In genomic region chr10:14508725-14509124, GRCh38 we compare ENCODE assay signal across 1 cellular context.
TF ChIP-seq lines count a peak whose summit lies in the region.

No MANE protein-coding gene starts in this region.

TF ChIP-seq in SK-N-SH, 30 proteins besides CTCF, POLR2A, EP300 and RAD21 (continued from another document):
- TF ChIP-seq, protein P1, sequence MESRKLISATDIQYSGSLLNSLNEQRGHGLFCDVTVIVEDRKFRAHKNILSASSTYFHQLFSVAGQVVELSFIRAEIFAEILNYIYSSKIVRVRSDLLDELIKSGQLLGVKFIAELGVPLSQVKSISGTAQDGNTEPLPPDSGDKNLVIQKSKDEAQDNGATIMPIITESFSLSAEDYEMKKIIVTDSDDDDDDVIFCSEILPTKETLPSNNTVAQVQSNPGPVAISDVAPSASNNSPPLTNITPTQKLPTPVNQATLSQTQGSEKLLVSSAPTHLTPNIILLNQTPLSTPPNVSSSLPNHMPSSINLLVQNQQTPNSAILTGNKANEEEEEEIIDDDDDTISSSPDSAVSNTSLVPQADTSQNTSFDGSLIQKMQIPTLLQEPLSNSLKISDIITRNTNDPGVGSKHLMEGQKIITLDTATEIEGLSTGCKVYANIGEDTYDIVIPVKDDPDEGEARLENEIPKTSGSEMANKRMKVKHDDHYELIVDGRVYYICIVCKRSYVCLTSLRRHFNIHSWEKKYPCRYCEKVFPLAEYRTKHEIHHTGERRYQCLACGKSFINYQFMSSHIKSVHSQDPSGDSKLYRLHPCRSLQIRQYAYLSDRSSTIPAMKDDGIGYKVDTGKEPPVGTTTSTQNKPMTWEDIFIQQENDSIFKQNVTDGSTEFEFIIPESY (IDR thresholded peaks at IDR 0.05; ENCODE audit: borderline replicate concordance, low read depth), result no peak
- TF ChIP-seq, protein P2, sequence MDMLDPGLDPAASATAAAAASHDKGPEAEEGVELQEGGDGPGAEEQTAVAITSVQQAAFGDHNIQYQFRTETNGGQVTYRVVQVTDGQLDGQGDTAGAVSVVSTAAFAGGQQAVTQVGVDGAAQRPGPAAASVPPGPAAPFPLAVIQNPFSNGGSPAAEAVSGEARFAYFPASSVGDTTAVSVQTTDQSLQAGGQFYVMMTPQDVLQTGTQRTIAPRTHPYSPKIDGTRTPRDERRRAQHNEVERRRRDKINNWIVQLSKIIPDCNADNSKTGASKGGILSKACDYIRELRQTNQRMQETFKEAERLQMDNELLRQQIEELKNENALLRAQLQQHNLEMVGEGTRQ (IDR thresholded peaks at IDR 0.05; ENCODE audit: borderline replicate concordance, low read depth, low read length), result no peak
- no peak for TF ChIP-seq POLR2AphosphoS5 (IDR thresholded peaks at IDR 0.05; ENCODE audit: low read depth, low read length)
- no peak for TF ChIP-seq MEF2A (IDR thresholded peaks at IDR 0.05; ENCODE audit: borderline replicate concordance, low read depth)
- TF ChIP-seq GATA2 (CRISPR knock-in tag; IDR thresholded peaks at IDR 0.05), result no peak
- TF ChIP-seq SIN3A (IDR thresholded peaks at IDR 0.05; ENCODE audit: borderline replicate concordance, low read depth, low read length), result no peak
- no peak for TF ChIP-seq USF1 (IDR thresholded peaks at IDR 0.05; ENCODE audit: borderline replicate concordance, low read depth)
- no peak for TF ChIP-seq MXI1 (IDR thresholded peaks at IDR 0.05; ENCODE audit: low read depth, low read length)
- no peak for TF ChIP-seq YY1 (IDR thresholded peaks at IDR 0.05; ENCODE audit: low read depth)
- TF ChIP-seq, protein P3, sequence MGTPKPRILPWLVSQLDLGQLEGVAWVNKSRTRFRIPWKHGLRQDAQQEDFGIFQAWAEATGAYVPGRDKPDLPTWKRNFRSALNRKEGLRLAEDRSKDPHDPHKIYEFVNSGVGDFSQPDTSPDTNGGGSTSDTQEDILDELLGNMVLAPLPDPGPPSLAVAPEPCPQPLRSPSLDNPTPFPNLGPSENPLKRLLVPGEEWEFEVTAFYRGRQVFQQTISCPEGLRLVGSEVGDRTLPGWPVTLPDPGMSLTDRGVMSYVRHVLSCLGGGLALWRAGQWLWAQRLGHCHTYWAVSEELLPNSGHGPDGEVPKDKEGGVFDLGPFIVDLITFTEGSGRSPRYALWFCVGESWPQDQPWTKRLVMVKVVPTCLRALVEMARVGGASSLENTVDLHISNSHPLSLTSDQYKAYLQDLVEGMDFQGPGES (IDR thresholded peaks at IDR 0.05; ENCODE audit: low read depth, low read length), result no peak
- TF ChIP-seq TEAD4 (IDR thresholded peaks at IDR 0.05; ENCODE audit: borderline replicate concordance, insufficient read depth), result no peak
- TF ChIP-seq SMC3 (IDR thresholded peaks at IDR 0.05; ENCODE audit: low read depth, low read length), result no peak
- TF ChIP-seq, protein P4, sequence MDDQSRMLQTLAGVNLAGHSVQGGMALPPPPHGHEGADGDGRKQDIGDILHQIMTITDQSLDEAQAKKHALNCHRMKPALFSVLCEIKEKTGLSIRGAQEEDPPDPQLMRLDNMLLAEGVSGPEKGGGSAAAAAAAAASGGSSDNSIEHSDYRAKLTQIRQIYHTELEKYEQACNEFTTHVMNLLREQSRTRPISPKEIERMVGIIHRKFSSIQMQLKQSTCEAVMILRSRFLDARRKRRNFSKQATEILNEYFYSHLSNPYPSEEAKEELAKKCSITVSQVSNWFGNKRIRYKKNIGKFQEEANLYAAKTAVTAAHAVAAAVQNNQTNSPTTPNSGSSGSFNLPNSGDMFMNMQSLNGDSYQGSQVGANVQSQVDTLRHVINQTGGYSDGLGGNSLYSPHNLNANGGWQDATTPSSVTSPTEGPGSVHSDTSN (IDR thresholded peaks at IDR 0.05), result no peak
- no peak for TF ChIP-seq TAF1 (IDR thresholded peaks at IDR 0.05; ENCODE audit: borderline replicate concordance, low read depth, low read length)
